In genomic region chr12:7131502-7131866, GRCh38 we compare ENCODE assay signal across 9 cellular contexts. TPM values are rescaled to one million over a fixed set of nuclear protein-coding genes. Genes with fewer than 3 reads are reported as not detected.
DNase-seq lines count a peak whose midpoint lies in the region; ATAC-seq and TF ChIP-seq lines count a peak whose summit lies in the region.
"Had no signal": no experiment of that assay in that cellular context is flagged by ENCODE, and none has a peak within 500 bp of the region (broad histone marks: within the 10 kb centered on the region; RNA-seq: fewer than 3 reads in every experiment).

No MANE protein-coding gene starts in this region.

- H3K4me3 ChIP-seq in ACC112 (ENCODE audit: low read depth, low read length), result peak overlapping the region; percentile 83; the same call in 1 of the 2 replicates
- peak overlapping the region; percentile 44 to 89 (median 87) for H3K4me3 ChIP-seq in right lobe of liver

- H3K4me1 ChIP-seq in ACC112 (ENCODE audit: control insufficient read depth, insufficient read depth, low read length, unreplicated experiment) (peaks cover 11% of the 10 kb centered on the region), right lobe of liver (peaks cover 0 to 21% (median 0%) of the 10 kb centered on the region in 4 donors)

- peak overlapping the region; percentile 97 for H3K4me3 Mint-ChIP-seq in activated T-helper 17 cell treated with anti-CD3 and anti-CD28 coated beads, Interleukin-2, amount 50 U/mL, for 72 hours

- H3K9me3 Mint-ChIP-seq in activated T-helper 17 cell treated with anti-CD3 and anti-CD28 coated beads, Interleukin-2, amount 50 U/mL, for 72 hours, result no peaks in the 10 kb centered on the region

- no peaks in the 10 kb centered on the region for H3K79me2 ChIP-seq in ACC112 (ENCODE audit: control insufficient read depth, insufficient read depth, low read length, unreplicated experiment)

- WGBS in right lobe of liver (ENCODE audit: insufficient coverage, low coverage, low lambda C conversion rate, missing lambda C conversion rate), result 17% methylated on average over 3 of the region's 7 CpGs

- in situ Hi-C loops in GM13977 (cut with MboI; ENCODE audit: low pct_unique_long_range_greater_than_20kb, low sequenced_read_pairs, unreplicated experiment), result no loop called here

- H3K36me3 ChIP-seq in ACC112 (ENCODE audit: insufficient read depth, low read length) (0 out of 2 replicates have a peak, but pooled peaks cover 4% of the 10 kb centered on the region), right lobe of liver (peaks cover 0 to 31% (median 6%) of the 10 kb centered on the region in 4 donors)

- H3K27ac ChIP-seq in ACC112 (ENCODE audit: low read depth, low read length), result no peak overlapping the region
- no peak overlapping the region for H3K27ac ChIP-seq in right lobe of liver
- H3K27ac ChIP-seq: suprapubic skin had no signal

- TF ChIP-seq CTCF in right lobe of liver (IDR thresholded peaks at IDR 0.05) (no peak), GM13977 (IDR thresholded peaks at IDR 0.05; ENCODE audit: extremely low read depth, insufficient read depth, missing control alignments) (no peak)

- H2AFZ ChIP-seq in ACC112 (ENCODE audit: low read length, unreplicated experiment), result no peak overlapping the region

- H3K27me3 ChIP-seq in ACC112 (ENCODE audit: insufficient read depth, low read length) (no peaks in the 10 kb centered on the region), right lobe of liver (no peaks in the 10 kb centered on the region)
- H3K27me3 ChIP-seq: suprapubic skin had no signal

- no peaks in the 10 kb centered on the region for H3K9me3 ChIP-seq in right lobe of liver
- H3K9me3 ChIP-seq: suprapubic skin had no signal

- H3K4me1 Mint-ChIP-seq in activated T-helper 17 cell treated with anti-CD3 and anti-CD28 coated beads, Interleukin-2, amount 50 U/mL, for 72 hours, result peaks cover 25% of the 10 kb centered on the region

- DNase-seq in HT1080 (ENCODE audit: low read depth) (peak; percentile 50), right lobe of liver (no peak), iPS-NIHi7 (ENCODE audit: extremely low spot score) (no peak), GM13977 (ENCODE audit: low spot score) (no peak)

- H3K27ac Mint-ChIP-seq in activated T-helper 17 cell treated with anti-CD3 and anti-CD28 coated beads, Interleukin-2, amount 50 U/mL, for 72 hours, result peak overlapping the region; percentile 90

- intact Hi-C loops in right lobe of liver (cut with DNase I), result no loop called here

- no peaks in the 10 kb centered on the region for H3K27me3 Mint-ChIP-seq in activated T-helper 17 cell treated with anti-CD3 and anti-CD28 coated beads, Interleukin-2, amount 50 U/mL, for 72 hours

- peaks cover 30% of the 10 kb centered on the region for H3K36me3 Mint-ChIP-seq in activated T-helper 17 cell treated with anti-CD3 and anti-CD28 coated beads, Interleukin-2, amount 50 U/mL, for 72 hours (ENCODE audit: low read depth)

- peak; percentile 27 for ATAC-seq in activated T-helper 17 cell treated with anti-CD3 and anti-CD28 coated beads, Interleukin-2, amount 50 U/mL, for 72 hours (replicated peaks)
- ATAC-seq in right lobe of liver, result no peak
- ATAC-seq in GM21360 (IDR thresholded peaks at IDR 0.05; ENCODE audit: unreplicated experiment), result no peak
- no peak for ATAC-seq in GM18502 (IDR thresholded peaks at IDR 0.05; ENCODE audit: poor library complexity, unreplicated experiment)

- TF ChIP-seq POLR2A in right lobe of liver (IDR thresholded peaks at IDR 0.05), result no peak

RNA-seq across cellular contexts. Expression of gene CLSTN3, which starts 1.3 kb away (rescaled TPM):
- 7.7 and 14.0 TPM in 2 replicates for total RNA-seq in HT1080 (2014; rRNA removed; shearing (Covaris generic))
- polyA plus RNA-seq in HT1080 (2015; cell fraction: cytosol; rRNA removed), result 7.9 and 13.1 TPM in 2 replicates
- 81.6 and 107 TPM in 2 replicates for polyA plus RNA-seq in HT1080 (2015; cell fraction: nucleus; rRNA removed)
- total RNA-seq in activated T-helper 17 cell treated with anti-CD3 and anti-CD28 coated beads, Interleukin-2, amount 50 U/mL, for 72 hours, result 10 to 100 TPM; 51.8 to 61.9 TPM
- total RNA-seq in right lobe of liver, result 10 to 100 TPM; 38.9 to 55.2 (median 43.1) TPM

RNA-seq across cellular contexts. Expression of gene RBP5, which starts 2.8 kb away (rescaled TPM):
- not detected in 2 replicates for total RNA-seq in HT1080 (2014; rRNA removed; shearing (Covaris generic))
- polyA plus RNA-seq in HT1080 (2015; cell fraction: cytosol; rRNA removed), result not detected in 2 replicates
- polyA plus RNA-seq in HT1080 (2015; cell fraction: nucleus; rRNA removed), result 0.14 and 0.57 TPM in 2 replicates
- not detected for total RNA-seq in activated T-helper 17 cell treated with anti-CD3 and anti-CD28 coated beads, Interleukin-2, amount 50 U/mL, for 72 hours
- 100 to 1,000 TPM in 3 of 6 experiments, 10 to 100 TPM in 3; 44.1 to 239 (median 98.2) TPM for total RNA-seq in right lobe of liver

RNA-seq across cellular contexts. Expression of gene C1RL, which starts 22.5 kb away (rescaled TPM):
- total RNA-seq in HT1080 (2014; rRNA removed; shearing (Covaris generic)), result 18.0 and 20.3 TPM in 2 replicates
- 20.0 and 22.5 TPM in 2 replicates for polyA plus RNA-seq in HT1080 (2015; cell fraction: cytosol; rRNA removed)
- polyA plus RNA-seq in HT1080 (2015; cell fraction: nucleus; rRNA removed), result 24.1 and 35.1 TPM in 2 replicates
- 10 to 100 TPM; 14.0 to 30.6 TPM for total RNA-seq in activated T-helper 17 cell treated with anti-CD3 and anti-CD28 coated beads, Interleukin-2, amount 50 U/mL, for 72 hours
- total RNA-seq in right lobe of liver, result 100 to 1,000 TPM; 202 to 236 (median 216) TPM

RNA-seq across cellular contexts. Expression of gene C1R, which starts 39.2 kb away (rescaled TPM):
- total RNA-seq in HT1080 (2014; rRNA removed; shearing (Covaris generic)), result 1.3 and 2.3 TPM in 2 replicates
- polyA plus RNA-seq in HT1080 (2015; cell fraction: cytosol; rRNA removed), result 1.9 and 3.3 TPM in 2 replicates
- polyA plus RNA-seq in HT1080 (2015; cell fraction: nucleus; rRNA removed), result 8.9 and 15.4 TPM in 2 replicates
- total RNA-seq in activated T-helper 17 cell treated with anti-CD3 and anti-CD28 coated beads, Interleukin-2, amount 50 U/mL, for 72 hours, result 1 to 10 TPM; 3.2 to 3.3 TPM
- total RNA-seq in right lobe of liver, result 1,000 to 10,000 TPM; 1,157 to 2,557 (median 1,950) TPM

RNA-seq across cellular contexts. Expression of gene PEX5, which starts 58.0 kb away (rescaled TPM):
- total RNA-seq in HT1080 (2014; rRNA removed; shearing (Covaris generic)), result 20.5 and 22.1 TPM in 2 replicates
- 22.0 and 26.3 TPM in 2 replicates for polyA plus RNA-seq in HT1080 (2015; cell fraction: cytosol; rRNA removed)
- polyA plus RNA-seq in HT1080 (2015; cell fraction: nucleus; rRNA removed), result 37.3 and 39.3 TPM in 2 replicates
- 10 to 100 TPM; 21.4 to 31.4 TPM for total RNA-seq in activated T-helper 17 cell treated with anti-CD3 and anti-CD28 coated beads, Interleukin-2, amount 50 U/mL, for 72 hours
- total RNA-seq in right lobe of liver, result 10 to 100 TPM; 28.7 to 43.9 (median 36.2) TPM

Comparison
In these comparisons a context has a peak if more than half of its experiments do, and no peak if none do; other contexts are left out.
1. RNA of gene RBP5, which starts 2.8 kb away (total RNA-seq): 44.1 to 239 TPM in right lobe of liver; not detected in activated T-helper 17 cell treated with anti-CD3 and anti-CD28 coated beads, Interleukin-2, amount 50 U/mL, for 72 hours and not detected in HT1080; every median in the first group is over 10 times any median in the second.